In genomic region chr3:167350245-167350862, GRCh38 we compare ENCODE assay signal across 8 cellular contexts. TPM values are rescaled to one million over a fixed set of nuclear protein-coding genes. Genes with fewer than 3 reads are reported as not detected.
DNase-seq lines count a peak whose midpoint lies in the region; ATAC-seq and TF ChIP-seq lines count a peak whose summit lies in the region.

No MANE protein-coding gene starts in this region.

- RAD21 ChIA-PET in HCT116 (lab: Charles Lee; ENCODE audit: low non-redundant PET in 1 of 2, low total read pairs in 2 of 2, uncharacterized antibody in 2 of 2, unreplicated experiment in 2 of 2) = no interaction called here

- H3K9ac ChIP-seq in HCT116 (ENCODE audit: low read length) = no peak overlapping the region
- H3K9ac ChIP-seq in PC-3 (ENCODE audit: low read length) = no peak overlapping the region

- H4K20me1 ChIP-seq in HCT116 (ENCODE audit: insufficient read depth) (no peaks in the 10 kb centered on the region), PC-3 (ENCODE audit: low read length) (no peaks in the 10 kb centered on the region)

- no peak overlapping the region for H2AFZ ChIP-seq in HCT116 (ENCODE audit: low read depth, low read length, poor library complexity, severe bottlenecking)
- no peak overlapping the region for H2AFZ ChIP-seq in PC-3 (ENCODE audit: low read length)

- no peak overlapping the region for H3K4me3 ChIP-seq in HCT116 (replicated peaks in 1 of 2; ENCODE audit: low read depth in 1 of 2, low read length in 2 of 2)
- no peak overlapping the region for H3K4me3 ChIP-seq in PC-3 (ENCODE audit: low read length)
- H3K4me3 ChIP-seq in gastroesophageal sphincter = no peak overlapping the region
- H3K4me3 ChIP-seq in prostate gland = no peak overlapping the region

- no peak for TF ChIP-seq EP300 in gastroesophageal sphincter (IDR thresholded peaks at IDR 0.05)

- no peaks in the 10 kb centered on the region for H3K9me2 ChIP-seq in HCT116 (ENCODE audit: insufficient read depth)
- H3K9me2 ChIP-seq in PC-3 (replicated peaks; ENCODE audit: low read length) = no peaks in the 10 kb centered on the region

- no peak overlapping the region for H3K27ac ChIP-seq in HCT116 (ENCODE audit: low read depth, low read length)
- no peak overlapping the region for H3K27ac ChIP-seq in PC-3 (ENCODE audit: low read length)
- H3K27ac ChIP-seq in gastroesophageal sphincter = no peak overlapping the region
- no peak overlapping the region for H3K27ac ChIP-seq in prostate gland

- DNase-seq in Ammon's horn (ENCODE audit: low spot score) = peak; percentile 26
- DNase-seq in HCT116 (ENCODE audit: low read depth, low spot score) = peak; percentile 26
- peak; percentile 59 for DNase-seq in PC-3
- DNase-seq in NCI-H524 treated with DMSO at 0.1 percent for 48 hours (lab: John Stamatoyannopoulos, UW) = no peak
- DNase-seq in activated naive CD4-positive, alpha-beta T cell treated with anti-CD3 and anti-CD28 coated beads, Interleukin-2, amount 50 U/mL, for 16 hours = no peak
- DNase-seq in midbrain (lab: John Stamatoyannopoulos, UW) = no peak
- DNase-seq in prostate gland (ENCODE audit: low spot score) = no peak

- TF ChIP-seq CTCF in HCT116 (IDR thresholded peaks at IDR 0.05 in 2 of 3, conservative IDR thresholded peaks at IDR 0.05 in 1 of 3; ENCODE audit: borderline replicate concordance in 1 of 3, insufficient read depth in 1 of 3, low read depth in 2 of 3, low read length in 2 of 3) (peak; percentile 55 to 58 (median 58); a peak in 5 of 6 replicates), PC-3 (conservative IDR thresholded peaks at IDR 0.05; ENCODE audit: low read depth, low read length) (peak; percentile 65), gastroesophageal sphincter (IDR thresholded peaks at IDR 0.05) (peak; percentile 11 to 60 (median 36)), prostate gland (IDR thresholded peaks at IDR 0.05) (peak in 2 of 4 experiments; percentile 41 to 47)

- TF ChIP-seq RAD21 in HCT116 (IDR thresholded peaks at IDR 0.05; ENCODE audit: low read depth) = peak; percentile 79

- no peak overlapping the region for H3K4me2 ChIP-seq in HCT116 (ENCODE audit: low read length)
- no peak overlapping the region for H3K4me2 ChIP-seq in PC-3 (ENCODE audit: low read length)

- no peaks in the 10 kb centered on the region for H3K9me3 ChIP-seq in HCT116 (ENCODE audit: control insufficient read depth in 1 of 2, insufficient read depth in 1 of 2, low read depth in 1 of 2, low read length in 2 of 2)
- H3K9me3 ChIP-seq in PC-3 (ENCODE audit: low read length) = no peaks in the 10 kb centered on the region
- no peaks in the 10 kb centered on the region for H3K9me3 ChIP-seq in gastroesophageal sphincter
- no peaks in the 10 kb centered on the region for H3K9me3 ChIP-seq in prostate gland

- H3K36me3 ChIP-seq in HCT116 (ENCODE audit: control insufficient read depth in 1 of 2, insufficient read depth in 2 of 2, low read length in 2 of 2) = no peaks in the 10 kb centered on the region
- H3K36me3 ChIP-seq in PC-3 (ENCODE audit: low read depth, low read length) = no peaks in the 10 kb centered on the region
- H3K36me3 ChIP-seq in gastroesophageal sphincter = no peaks in the 10 kb centered on the region
- H3K36me3 ChIP-seq in prostate gland = no peaks in the 10 kb centered on the region

- BruUV-seq in HCT116 (replicated peaks; lab: Mats Ljungman, UMichigan) = no TSS peak
- no TSS peak for BruUV-seq in PC-3 (replicated peaks; lab: Mats Ljungman, UMichigan)

- 9 to 25% methylated on average over 2 of the region's 2 CpGs for WGBS in gastroesophageal sphincter (ENCODE audit: low coverage in 1 of 2), 2 donors
- WGBS in prostate gland = 32% methylated on average over 2 of the region's 2 CpGs

- POLR2A ChIA-PET in HCT116 (lab: Charles Lee) (no interaction called here), PC-3 (lab: Charles Lee; ENCODE audit: unreplicated experiment) (no interaction called here)

- intact Hi-C loops in HCT116 (cut with micrococcal nuclease) (loop anchor here (2.0 to 10.0 kb wide), 3 partner anchors 513 to 1496 kb away; no protein-coding TSS in a partner anchor), PC-3 (cut with micrococcal nuclease) (loop anchor here (1.0 to 5.0 kb wide), 5 partner anchors 199 to 1334 kb away; no protein-coding TSS in a partner anchor), prostate gland (cut with DNase I) (no loop called here)

- TF ChIP-seq POLR2A in HCT116 (IDR thresholded peaks at IDR 0.05; ENCODE audit: borderline replicate concordance, extremely low read depth, insufficient read depth, insufficient read length) (no peak), gastroesophageal sphincter (IDR thresholded peaks at IDR 0.05) (no peak), prostate gland (IDR thresholded peaks at IDR 0.05) (no peak)

- H3K27me3 ChIP-seq in HCT116 (ENCODE audit: insufficient read depth, low read length) (no peaks in the 10 kb centered on the region), PC-3 (ENCODE audit: low read length) (no peaks in the 10 kb centered on the region), gastroesophageal sphincter (no peaks in the 10 kb centered on the region), prostate gland (replicated peaks; ENCODE audit: insufficient read depth) (no peaks in the 10 kb centered on the region)

- no peaks in the 10 kb centered on the region for H3F3A ChIP-seq in PC-3 (ENCODE audit: low read length, unreplicated experiment)

- CTCF ChIA-PET in HCT116 (lab: Charles Lee) (interaction anchor here (1.2 kb wide), 1 partner anchor 248 kb away, joined by 4 read pairs; no protein-coding TSS in a partner anchor), PC-3 (lab: Charles Lee) (interaction anchor here (0.7 kb wide), 1 partner anchor 334 kb away, joined by 3 read pairs; no protein-coding TSS in a partner anchor)

- H3K79me2 ChIP-seq in HCT116 (ENCODE audit: insufficient read depth, low read length) (no peaks in the 10 kb centered on the region), PC-3 (ENCODE audit: low read length) (no peaks in the 10 kb centered on the region)

- H3K4me1 ChIP-seq in HCT116 (ENCODE audit: control insufficient read depth in 1 of 2, insufficient read depth in 2 of 2, low read length in 2 of 2) = no peaks in the 10 kb centered on the region
- no peaks in the 10 kb centered on the region for H3K4me1 ChIP-seq in PC-3 (ENCODE audit: insufficient read depth, low read length)
- no peaks in the 10 kb centered on the region for H3K4me1 ChIP-seq in gastroesophageal sphincter
- H3K4me1 ChIP-seq in prostate gland (replicated peaks) = no peaks in the 10 kb centered on the region

- no peak; the same call in 1 of the 2 replicates for ATAC-seq in HCT116
- ATAC-seq in PC-3 = peak; percentile 40; the same call in 1 of the 2 replicates
- no peak for ATAC-seq in gastroesophageal sphincter

TF ChIP-seq in HCT116, 20 proteins besides CTCF, POLR2A, EP300 and RAD21:
- TF ChIP-seq ZNF274 (IDR thresholded peaks at IDR 0.05; ENCODE audit: low read depth, low read length) = no peak
- TF ChIP-seq, protein P1, sequence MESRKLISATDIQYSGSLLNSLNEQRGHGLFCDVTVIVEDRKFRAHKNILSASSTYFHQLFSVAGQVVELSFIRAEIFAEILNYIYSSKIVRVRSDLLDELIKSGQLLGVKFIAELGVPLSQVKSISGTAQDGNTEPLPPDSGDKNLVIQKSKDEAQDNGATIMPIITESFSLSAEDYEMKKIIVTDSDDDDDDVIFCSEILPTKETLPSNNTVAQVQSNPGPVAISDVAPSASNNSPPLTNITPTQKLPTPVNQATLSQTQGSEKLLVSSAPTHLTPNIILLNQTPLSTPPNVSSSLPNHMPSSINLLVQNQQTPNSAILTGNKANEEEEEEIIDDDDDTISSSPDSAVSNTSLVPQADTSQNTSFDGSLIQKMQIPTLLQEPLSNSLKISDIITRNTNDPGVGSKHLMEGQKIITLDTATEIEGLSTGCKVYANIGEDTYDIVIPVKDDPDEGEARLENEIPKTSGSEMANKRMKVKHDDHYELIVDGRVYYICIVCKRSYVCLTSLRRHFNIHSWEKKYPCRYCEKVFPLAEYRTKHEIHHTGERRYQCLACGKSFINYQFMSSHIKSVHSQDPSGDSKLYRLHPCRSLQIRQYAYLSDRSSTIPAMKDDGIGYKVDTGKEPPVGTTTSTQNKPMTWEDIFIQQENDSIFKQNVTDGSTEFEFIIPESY (IDR thresholded peaks at IDR 0.05; ENCODE audit: extremely low read depth, insufficient replicate concordance, low read length) = no peak
- no peak for TF ChIP-seq EGR1 (IDR thresholded peaks at IDR 0.05; ENCODE audit: low read depth)
- TF ChIP-seq SP1 (IDR thresholded peaks at IDR 0.05; ENCODE audit: low read depth) = no peak
- no peak for TF ChIP-seq SIN3A (IDR thresholded peaks at IDR 0.05; ENCODE audit: low read depth)
- TF ChIP-seq JUND (IDR thresholded peaks at IDR 0.05) = no peak
- TF ChIP-seq SRF (IDR thresholded peaks at IDR 0.05; ENCODE audit: low read depth) = no peak
- no peak for TF ChIP-seq CBX3 (IDR thresholded peaks at IDR 0.05; ENCODE audit: low read depth)
- no peak for TF ChIP-seq ELF1 (IDR thresholded peaks at IDR 0.05; ENCODE audit: borderline replicate concordance, low read depth)
- no peak for TF ChIP-seq FOSL1 (IDR thresholded peaks at IDR 0.05; ENCODE audit: low read depth)
- no peak for TF ChIP-seq YY1 (IDR thresholded peaks at IDR 0.05; ENCODE audit: extremely low read depth, insufficient replicate concordance, low read depth, low read length)
- no peak for TF ChIP-seq ATF3 (IDR thresholded peaks at IDR 0.05)
- no peak for TF ChIP-seq MAX (IDR thresholded peaks at IDR 0.05)

RNA-seq across cellular contexts. Expression of gene ZBBX, which starts 29.7 kb away (rescaled TPM):
- total RNA-seq in HCT116 (2021; ENCODE audit: unreplicated experiment) = 0.81 TPM
- polyA plus RNA-seq in HCT116 (2012) = 0.07 and 0.30 TPM in 2 replicates
- 1.0 TPM in 1 of 2 replicates, not detected in the other for total RNA-seq in PC-3 (2014; rRNA removed)
- total RNA-seq in gastroesophageal sphincter = not detected
- 1 to 10 TPM in 1 of 2 donors, not detected in 1; 3.0 TPM for total RNA-seq in prostate gland

Comparison
In these comparisons a context has a peak if more than half of its experiments do, and no peak if none do; other contexts are left out.
1. DNase-seq: peak in Ammon's horn (single experiment), HCT116 (single experiment) and PC-3 (single experiment); none in NCI-H524 treated with DMSO at 0.1 percent for 48 hours (single experiment), activated naive CD4-positive, alpha-beta T cell treated with anti-CD3 and anti-CD28 coated beads, Interleukin-2, amount 50 U/mL, for 16 hours (single experiment), midbrain (single experiment) and prostate gland (single experiment).